Comparison of ENCODE assay signal across 22 cellular contexts in the genomic region with DNA sequence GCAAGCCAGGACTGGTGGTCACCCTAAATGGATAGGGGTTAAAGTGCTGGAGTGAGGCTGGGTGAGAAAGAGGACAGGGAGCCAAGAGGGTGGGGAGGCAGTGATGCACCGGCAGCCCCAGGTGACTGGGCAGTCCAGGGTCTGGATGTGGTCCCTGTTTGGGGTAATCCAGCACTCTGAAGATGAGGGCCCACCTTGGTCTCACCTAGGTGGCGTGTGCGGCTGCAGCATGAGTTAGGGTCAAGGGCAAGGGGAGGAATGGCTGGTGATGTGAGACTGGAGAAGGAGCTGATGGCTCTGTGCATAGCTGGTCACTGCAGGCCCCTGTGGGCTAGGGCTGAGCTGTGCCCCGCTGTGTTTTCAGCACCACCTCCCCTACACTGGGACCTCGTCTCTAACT. TPM values are rescaled to one million over a fixed set of nuclear protein-coding genes. Genes with fewer than 3 reads are reported as not detected.
"Had no signal": no experiment of that assay in that cellular context is flagged by ENCODE, and none has a peak within 500 bp of the region (broad histone marks: within the 10 kb centered on the region; RNA-seq: fewer than 3 reads in every experiment).

No MANE protein-coding gene starts in this region.

- H3K27ac ChIP-seq: ascending aorta, brain microvascular endothelial cell, pancreas, psoas muscle, right atrium auricular region had no signal

- H3K9me3 ChIP-seq: ascending aorta, esophagus squamous epithelium, gastroesophageal sphincter, pancreas, psoas muscle, stomach had no signal

- ATAC-seq: gastroesophageal sphincter; pancreas; psoas muscle; stimulated activated effector memory CD8-positive, alpha-beta T cell treated with anti-CD3 and anti-CD28 coated beads, Interleukin-12 subunit alpha, Interleukin-12 subunit beta, amount 100 ng/mL, for 72 hours had no signal

- DNase-seq: activated CD4-positive, alpha-beta memory T cell treated with anti-CD3 and anti-CD28 coated beads for 36 hours; activated CD4-positive, alpha-beta T cell treated with anti-CD3 and anti-CD28 coated beads for 48 hours; activated effector memory CD4-positive, alpha-beta T cell treated with anti-CD3 and anti-CD28 coated beads, Interleukin-2, amount 50 U/mL, for 16 hours; activated naive CD4-positive, alpha-beta T cell treated with anti-CD3 and anti-CD28 coated beads, Interleukin-2, amount 50 U/mL, for 16 hours; activated T-cell treated with anti-CD3 and anti-CD28 coated beads, Interleukin-2, amount 50 U/mL, for 48 hours; brain microvascular endothelial cell; central memory CD4-positive, alpha-beta T cell; endodermal cell; esophagus squamous epithelium; hypothalamus; pancreas; psoas muscle; stimulated activated CD4-positive, alpha-beta T cell treated with anti-CD3 and anti-CD28 coated beads, Interleukin-12 subunit alpha, Interleukin-12 subunit beta, amount 100 ng/mL, for 4 hours; stomach had no signal

- H3K4me3 ChIP-seq: ascending aorta, coronary artery, esophagus squamous epithelium, gastroesophageal sphincter, pancreas, psoas muscle, right atrium auricular region, stomach had no signal

- H3K36me3 ChIP-seq: brain microvascular endothelial cell, pancreas had no signal

- H3K27me3 ChIP-seq: ascending aorta, brain microvascular endothelial cell, esophagus squamous epithelium, gastroesophageal sphincter, pancreas, right atrium auricular region, stomach had no signal

RNA-seq across cellular contexts. Expression of gene RBP5, which starts 18.0 kb away (rescaled TPM):
- total RNA-seq: mononuclear cell, myocyte, right atrium auricular region, skeletal muscle tissue, stomach had no signal
